ENCODE assay signal across 28 cellular contexts in the genomic region with DNA sequence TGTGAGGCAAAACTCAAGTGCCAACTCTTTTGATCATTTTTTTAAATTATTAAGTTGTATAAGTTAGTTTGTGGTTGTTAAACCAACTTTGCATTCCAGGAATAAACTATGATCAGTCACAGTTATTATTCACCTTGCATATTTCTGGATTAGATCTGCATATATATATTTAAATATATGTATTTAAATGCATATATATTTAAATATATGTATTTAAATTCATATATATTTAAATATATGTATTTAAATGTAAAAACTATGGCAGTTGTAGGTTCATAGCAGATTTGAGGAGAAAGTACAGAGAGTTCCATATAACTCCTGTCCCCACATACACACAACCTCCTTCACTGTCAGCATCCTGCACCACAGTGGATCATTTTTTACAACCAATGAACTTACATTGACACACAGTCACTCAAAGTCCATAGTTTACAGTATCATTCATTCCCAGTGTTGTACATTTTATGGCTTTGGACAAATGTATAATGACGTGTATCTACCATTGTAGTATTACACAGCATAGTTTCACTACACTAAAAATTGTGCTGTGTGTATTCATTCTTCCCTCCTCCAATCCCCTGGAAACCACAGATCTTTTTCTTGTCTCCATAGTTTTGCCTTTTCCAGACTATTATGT. TPM values are rescaled to one million over a fixed set of nuclear protein-coding genes. Genes with fewer than 3 reads are reported as not detected.
"Had no signal": no experiment of that assay in that cellular context is flagged by ENCODE, and none has a peak within 500 bp of the region (broad histone marks: within the 10 kb centered on the region; RNA-seq: fewer than 3 reads in every experiment).

No MANE protein-coding gene starts in this region.

- H3K9me3 ChIP-seq: neutrophil, pancreas, prostate gland, right lobe of liver, sigmoid colon, suprapubic skin, testis had no signal

- DNase-seq: naive thymus-derived CD8-positive, alpha-beta T cell; nephron progenitor cell; nucleus accumbens; pancreas; right cardiac atrium; right lobe of liver; sigmoid colon; spleen; stimulated activated CD4-positive, alpha-beta T cell treated with anti-CD3 and anti-CD28 coated beads, Interleukin-12 subunit alpha, Interleukin-12 subunit beta, amount 100 ng/mL, for 4 hours; stimulated activated CD4-positive, alpha-beta T cell treated with anti-CD3 and anti-CD28 coated beads, Interleukin-1b, Interleukin-23, amount 100 ng/mL, for 48 hours; stimulated activated CD4-positive, alpha-beta T cell treated with anti-CD3 and anti-CD28 coated beads, Interleukin-4, amount 100 ng/mL, for 1 hour; stimulated activated CD4-positive, alpha-beta T cell treated with anti-CD3 and anti-CD28 coated beads, Interleukin-4, amount 100 ng/mL, for 4 hours; stimulated activated CD8-positive, alpha-beta memory T cell treated with anti-CD3 and anti-CD28 coated beads, Interleukin-4, amount 100 ng/mL, for 48 hours; stimulated activated naive CD4-positive, alpha-beta T cell; stimulated activated naive CD8-positive, alpha-beta T cell treated with anti-CD3 and anti-CD28 coated beads, Interleukin-15, amount 100 ng/mL, for 72 hours; stimulated activated naive CD8-positive, alpha-beta T cell treated with anti-CD3 and anti-CD28 coated beads, Interleukin-15, Interleukin-2, amounts not matched to agents 100 U/mL and 50 U/mL, for 24 hours; substantia nigra; testis; tibial artery; transverse colon; upper lobe of right lung; uterus had no signal

- H3K27me3 ChIP-seq: neutrophil, pancreas, right lobe of liver, sigmoid colon, spleen, suprapubic skin, testis, tibial artery, transverse colon, upper lobe of right lung, uterus had no signal

- H3K36me3 ChIP-seq: neutrophil, pancreas, prostate gland, right lobe of liver, suprapubic skin, transverse colon, upper lobe of right lung, uterus had no signal

- ATAC-seq: naive thymus-derived CD8-positive, alpha-beta T cell; natural killer cell treated with Interleukin-12 subunit alpha and Interleukin-12 subunit beta and Interleukin-15 and Interleukin-18, amount 100 ng/mL, for 72 hours; pancreas; right cardiac atrium; right lobe of liver; stimulated activated memory B cell treated with anti-CD40 and anti-IgM and Interleukin-4, amounts not matched to agents 10 μg/mL and 1 μg/mL and 100 μg/mL, for 72 hours; stimulated activated naive CD8-positive, alpha-beta T cell treated with anti-CD3 and anti-CD28 coated beads, Interleukin-15, amount 100 ng/mL, for 72 hours; stimulated activated naive CD8-positive, alpha-beta T cell treated with anti-CD3 and anti-CD28 coated beads, Interleukin-15, Interleukin-2, amounts not matched to agents 100 U/mL and 50 U/mL, for 24 hours; upper lobe of right lung had no signal

- H3K4me1 ChIP-seq: pancreas, prostate gland, sigmoid colon, spleen, suprapubic skin, testis, transverse colon, upper lobe of right lung, uterus had no signal

- H3K27ac ChIP-seq: neutrophil, pancreas, prostate gland, right lobe of liver, sigmoid colon, spleen, suprapubic skin, testis, tibial artery, transverse colon, upper lobe of right lung, uterus had no signal

- H3K4me3 ChIP-seq: pancreas, prostate gland, right lobe of liver, sigmoid colon, smooth muscle cell, spleen, suprapubic skin, testis, tibial artery, transverse colon, upper lobe of right lung, uterus had no signal

RNA-seq across cellular contexts. Expression of a gene that starts 49.7 kb away (rescaled TPM):
- polyA plus RNA-seq: naive thymus-derived CD8-positive, alpha-beta T cell had no signal
